Comparison of ENCODE assay signal across 9 cellular contexts in genomic region chr6:3825851-3826581, GRCh38.
A peak's percentile ranks its signal among the peaks of the same experiment; 100 is the strongest.
DNase-seq lines count a peak whose midpoint lies in the region; ATAC-seq and TF ChIP-seq lines count a peak whose summit lies in the region.
"Had no signal": no experiment of that assay in that cellular context is flagged by ENCODE, and none has a peak within 500 bp of the region (broad histone marks: within the 10 kb centered on the region; RNA-seq: fewer than 3 reads in every experiment).

No MANE protein-coding gene starts in this region.

- DNase-seq in T1000 (lab: John Stamatoyannopoulos, UW) (peak; percentile 84), globus pallidus (ENCODE audit: low spot score) (peak; percentile 66), pons (ENCODE audit: low spot score) (peak; percentile 56), SKM-1 treated with dmso at 0.1 percent for 144 hours (lab: John Stamatoyannopoulos, UW; ENCODE audit: unreplicated experiment) (no peak), HEK293T (ENCODE audit: extremely low spot score) (no peak)
- DNase-seq: activated CD4-positive, alpha-beta T cell treated with anti-CD3 and anti-CD28 coated beads, Interleukin-2, amount 50 U/mL, for 48 hours had no signal

- CTCF ChIA-PET in HEK293T (lab: Yijun Ruan, JAX): interaction anchor here (1.2 to 1.3 kb wide), 2 partner anchors 17 to 23 kb away, joined by 3 read pairs; no protein-coding TSS in a partner anchor

- POLR2A ChIA-PET in HEK293T (lab: Yijun Ruan, JAX): no interaction called here

- H3K27ac ChIP-seq in C4-2B: peak overlapping the region; percentile 94

- TF ChIP-seq CTCF in C4-2B (conservative IDR thresholded peaks at IDR 0.05): no peak

- no peak for ATAC-seq in GM18858 (IDR thresholded peaks at IDR 0.05; ENCODE audit: unreplicated experiment)
- no peak for ATAC-seq in GM21515 (IDR thresholded peaks at IDR 0.05; ENCODE audit: unreplicated experiment)

TF ChIP-seq in HEK293T, 16 proteins besides CTCF, POLR2A, EP300 and RAD21:
- TF ChIP-seq L3MBTL2 (conservative IDR thresholded peaks at IDR 0.05) (no peak), PKNOX1 (IDR thresholded peaks at IDR 0.05) (no peak), TARDBP (IDR thresholded peaks at IDR 0.05) (no peak), SP1 (IDR thresholded peaks at IDR 0.05) (no peak), LEF1 (IDR thresholded peaks at IDR 0.05; ENCODE audit: borderline replicate concordance) (no peak), ZNF384 (IDR thresholded peaks at IDR 0.05) (no peak), HDGF (IDR thresholded peaks at IDR 0.05; ENCODE audit: borderline replicate concordance) (no peak), CTBP1 (IDR thresholded peaks at IDR 0.05; ENCODE audit: borderline replicate concordance) (no peak), ARNT (IDR thresholded peaks at IDR 0.05) (no peak), BHLHE40 (IDR thresholded peaks at IDR 0.05; ENCODE audit: borderline replicate concordance) (no peak), NFRKB (IDR thresholded peaks at IDR 0.05) (no peak), ELF4 (IDR thresholded peaks at IDR 0.05) (no peak), SUZ12 (IDR thresholded peaks at IDR 0.05) (no peak)

Comparison
In these comparisons a context has a peak if more than half of its experiments do, and no peak if none do; other contexts are left out.
1. DNase-seq: peak in T1000 (single experiment), globus pallidus (single experiment) and pons (single experiment); none in SKM-1 treated with dmso at 0.1 percent for 144 hours (single experiment) and HEK293T (single experiment).